Comparison of ENCODE assay signal across 26 cellular contexts in genomic region chr4:76751612-76752343, GRCh38.
"Had no signal": no experiment of that assay in that cellular context is flagged by ENCODE, and none has a peak within 500 bp of the region (broad histone marks: within the 10 kb centered on the region; RNA-seq: fewer than 3 reads in every experiment).

No MANE protein-coding gene starts in this region.

- H3K27me3 ChIP-seq: esophagus squamous epithelium, heart left ventricle, right lobe of liver, upper lobe of right lung had no signal

- H3K27ac ChIP-seq: right lobe of liver, upper lobe of right lung, WERI-Rb-1 had no signal

- H3K4me3 ChIP-seq: esophagus squamous epithelium, heart left ventricle, right lobe of liver, thoracic aorta, upper lobe of right lung had no signal

- DNase-seq: activated CD4-positive, alpha-beta T cell treated with anti-CD3 and anti-CD28 coated beads, Interleukin-2, amount 10 ng/mL, durations not matched to agents 7 days and 5 days; activated CD4-positive, CD25-positive, alpha-beta regulatory T cell treated with anti-CD3 and anti-CD28 coated beads, Interleukin-2, amount 50 U/mL, for 72 hours; activated CD8-positive, alpha-beta T cell treated with anti-CD3 and anti-CD28 coated beads, Interleukin-2, amount 10 ng/mL, durations not matched to agents 7 days and 5 days; activated gamma-delta T cell; aorta; central memory CD4-positive, alpha-beta T cell; effector memory CD4-positive, alpha-beta T cell; esophagus squamous epithelium; heart left ventricle; islet precursor cell; left colon; nucleus accumbens; posterior cingulate gyrus; right lobe of liver; stimulated activated CD4-positive, alpha-beta T cell treated with anti-CD3 and anti-CD28 coated beads, Interleukin-4, amount 100 ng/mL, for 1 hour; stimulated activated naive CD4-positive, alpha-beta T cell; SW 1271; upper lobe of right lung; WERI-Rb-1 had no signal

- H3K9me3 Mint-ChIP-seq: activated CD4-positive, alpha-beta T cell treated with anti-CD3 and anti-CD28 coated beads, Interleukin-2, amount 10 ng/mL, durations not matched to agents 7 days and 5 days had no signal

- H3K27ac Mint-ChIP-seq: activated CD4-positive, alpha-beta T cell treated with anti-CD3 and anti-CD28 coated beads, Interleukin-2, amount 10 ng/mL, durations not matched to agents 7 days and 5 days; activated CD8-positive, alpha-beta T cell treated with anti-CD3 and anti-CD28 coated beads, Interleukin-2, amount 10 ng/mL, durations not matched to agents 7 days and 5 days; activated naive CD4-positive, alpha-beta T cell treated with anti-CD3 and anti-CD28 coated beads, Interleukin-2, amount 50 U/mL, for 72 hours; activated T-helper 1 cell treated with anti-CD3 and anti-CD28 coated beads, Interleukin-12 subunit alpha, Interleukin-12 subunit beta, Interleukin-2, Interleukin-4 antibody, amounts not matched to agents 30 ng/mL and 10 ng/mL and 1 ng/mL, durations not matched to agents 14 hours and 24 hours and 36 hours; memory B cell had no signal

- H3K9me3 ChIP-seq: esophagus squamous epithelium, right lobe of liver, thoracic aorta, upper lobe of right lung had no signal

- ATAC-seq: activated CD8-positive, alpha-beta T cell treated with anti-CD3 and anti-CD28 coated beads, Interleukin-2, amount 10 ng/mL, durations not matched to agents 7 days and 5 days; activated naive CD4-positive, alpha-beta T cell treated with anti-CD3 and anti-CD28 coated beads, Interleukin-2, amount 50 U/mL, for 72 hours; heart left ventricle; left colon; right lobe of liver; upper lobe of right lung had no signal

- H3K4me3 Mint-ChIP-seq: activated CD4-positive, alpha-beta T cell treated with anti-CD3 and anti-CD28 coated beads, Interleukin-2, amount 10 ng/mL, durations not matched to agents 7 days and 5 days; activated CD8-positive, alpha-beta T cell treated with anti-CD3 and anti-CD28 coated beads, Interleukin-2, amount 10 ng/mL, durations not matched to agents 7 days and 5 days; activated T-helper 1 cell treated with anti-CD3 and anti-CD28 coated beads, Interleukin-12 subunit alpha, Interleukin-12 subunit beta, Interleukin-2, Interleukin-4 antibody, amounts not matched to agents 30 ng/mL and 10 ng/mL and 1 ng/mL, durations not matched to agents 14 hours and 24 hours and 36 hours; memory B cell had no signal

- FAIRE-seq: colon, endothelial cell of umbilical vein, TTC549 had no signal
